ENCODE assay signal across 39 cellular contexts in the genomic region with DNA sequence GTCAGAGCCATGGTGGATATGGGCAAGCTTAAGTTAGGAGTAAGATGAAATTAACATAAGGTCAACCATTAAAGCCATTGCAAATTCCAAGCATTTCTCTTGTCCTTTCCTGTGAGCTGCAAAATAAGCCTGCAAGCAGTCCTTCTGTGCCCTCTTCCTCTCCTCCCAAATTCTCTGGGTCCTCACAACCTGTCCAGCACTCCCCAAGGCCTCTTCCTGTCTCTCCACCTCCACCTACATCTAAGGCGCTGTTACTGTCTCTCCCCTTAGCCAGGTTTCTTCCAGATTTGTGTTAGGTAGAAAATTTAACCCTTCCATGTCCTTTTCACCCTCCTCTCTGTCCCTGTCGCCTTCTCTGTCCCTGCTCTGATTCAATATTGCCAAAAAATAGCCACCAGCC. TPM values are rescaled to one million over a fixed set of nuclear protein-coding genes. Genes with fewer than 3 reads are reported as not detected.
"Had no signal": no experiment of that assay in that cellular context is flagged by ENCODE, and none has a peak within 500 bp of the region (broad histone marks: within the 10 kb centered on the region; RNA-seq: fewer than 3 reads in every experiment).

No MANE protein-coding gene starts in this region.

- H3K4me3 Mint-ChIP-seq: activated CD4-positive, alpha-beta memory T cell treated with anti-CD3 and anti-CD28 coated beads, Interleukin-2, amount 10 ng/mL, durations not matched to agents 7 days and 5 days; activated CD4-positive, alpha-beta T cell treated with anti-CD3 and anti-CD28 coated beads for 36 hours; activated CD4-positive, alpha-beta T cell treated with anti-CD3 and anti-CD28 coated beads, Interleukin-2, amount 10 ng/mL, durations not matched to agents 7 days and 5 days; activated CD8-positive, alpha-beta memory T cell treated with anti-CD3 and anti-CD28 coated beads, Interleukin-2, amount 10 ng/mL, durations not matched to agents 7 days and 5 days; activated CD8-positive, alpha-beta T cell treated with anti-CD3 and anti-CD28 coated beads, Interleukin-2, amount 10 ng/mL, durations not matched to agents 7 days and 5 days; activated naive CD4-positive, alpha-beta T cell treated with anti-CD3 and anti-CD28 coated beads, Interleukin-2, amount 10 ng/mL, durations not matched to agents 7 days and 5 days; activated naive CD4-positive, alpha-beta T cell treated with anti-CD3 and anti-CD28 coated beads, Interleukin-2, amount 50 U/mL, for 24 hours; activated naive CD8-positive, alpha-beta T cell; activated naive CD8-positive, alpha-beta T cell treated with anti-CD3 and anti-CD28 coated beads, Interleukin-2, amount 10 ng/mL, durations not matched to agents 7 days and 5 days; activated naive CD8-positive, alpha-beta T cell treated with anti-CD3 and anti-CD28 coated beads, Interleukin-2, amount 50 U/mL, for 24 hours; activated T-cell treated with anti-CD3 and anti-CD28 coated beads, Interleukin-2, amount 50 U/mL, for 24 hours; T-cell; T-helper 2 cell treated with Interferon-gamma antibody and Interleukin-4, amounts not matched to agents 5 μg/mL and 100 μg/mL, for 36 hours had no signal

- H3K27me3 ChIP-seq: ascending aorta, body of pancreas, brain microvascular endothelial cell had no signal

- DNase-seq: activated CD4-positive, alpha-beta memory T cell treated with anti-CD3 and anti-CD28 coated beads, Interleukin-2, amount 10 ng/mL, durations not matched to agents 7 days and 5 days; activated CD4-positive, alpha-beta T cell treated with anti-CD3 and anti-CD28 coated beads for 1 hour; activated CD4-positive, alpha-beta T cell treated with anti-CD3 and anti-CD28 coated beads for 36 hours; activated CD4-positive, alpha-beta T cell treated with anti-CD3 and anti-CD28 coated beads for 48 hours; activated CD4-positive, alpha-beta T cell treated with anti-CD3 and anti-CD28 coated beads, Interleukin-2, amount 10 ng/mL, durations not matched to agents 7 days and 5 days; activated CD4-positive, alpha-beta T cell treated with anti-CD3 and anti-CD28 coated beads, Interleukin-2, amount 50 U/mL, for 48 hours; activated CD4-positive, CD25-positive, alpha-beta regulatory T cell; activated CD8-positive, alpha-beta memory T cell treated with anti-CD3 and anti-CD28 coated beads for 24 hours; activated CD8-positive, alpha-beta memory T cell treated with anti-CD3 and anti-CD28 coated beads, Interleukin-2, amount 10 ng/mL, durations not matched to agents 7 days and 5 days; activated CD8-positive, alpha-beta memory T cell treated with anti-CD3 and anti-CD28 coated beads, Interleukin-2, amount 50 U/mL, for 48 hours; activated CD8-positive, alpha-beta T cell treated with anti-CD3 and anti-CD28 coated beads, Interleukin-2, amount 10 ng/mL, durations not matched to agents 7 days and 5 days; activated effector memory CD4-positive, alpha-beta T cell treated with Interleukin-2 at 50 U/mL for 16 hours; activated gamma-delta T cell; activated naive CD4-positive, alpha-beta T cell treated with anti-CD3 and anti-CD28 coated beads, Interleukin-2, amount 10 ng/mL, durations not matched to agents 7 days and 5 days; activated naive CD4-positive, alpha-beta T cell treated with Interleukin-2 at 50 U/mL for 16 hours; activated naive CD8-positive, alpha-beta T cell treated with anti-CD3 and anti-CD28 coated beads, Interleukin-2, amount 10 ng/mL, durations not matched to agents 7 days and 5 days; activated naive CD8-positive, alpha-beta T cell treated with anti-CD3 and anti-CD28 coated beads, Interleukin-2, amount 50 U/mL, for 24 hours; activated T-cell treated with anti-CD3 and anti-CD28 coated beads, Interleukin-2, amount 50 U/mL, for 24 hours; activated T-cell treated with anti-CD3 and anti-CD28 coated beads, Interleukin-2, amount 50 U/mL, for 48 hours; amygdala; anterior cingulate cortex; body of pancreas; brain microvascular endothelial cell; central memory CD4-positive, alpha-beta T cell; T-cell; T-helper 2 cell; T-helper 9 cell had no signal

- H3K9me3 ChIP-seq: ascending aorta, body of pancreas, breast epithelium had no signal

- H3K4me3 ChIP-seq: ascending aorta, body of pancreas, breast epithelium had no signal

- H3K9me3 Mint-ChIP-seq: activated naive CD4-positive, alpha-beta T cell treated with anti-CD3 and anti-CD28 coated beads, Interleukin-2, amount 50 U/mL, for 24 hours; activated naive CD8-positive, alpha-beta T cell treated with anti-CD3 and anti-CD28 coated beads, Interleukin-2, amount 50 U/mL, for 24 hours; activated T-cell treated with anti-CD3 and anti-CD28 coated beads, Interleukin-2, amount 50 U/mL, for 24 hours; activated T-helper 2 cell treated with anti-CD3 and anti-CD28 coated beads, Interferon-gamma antibody, Interleukin-2, Interleukin-4, amounts not matched to agents 10 μg/mL and 5 μg/mL and 100 μg/mL, durations not matched to agents 14 hours and 24 hours and 36 hours; T-cell had no signal

- H3K36me3 ChIP-seq: ascending aorta, brain microvascular endothelial cell, breast epithelium had no signal

- H3K27ac ChIP-seq: ascending aorta, body of pancreas, brain microvascular endothelial cell, breast epithelium had no signal

- H3K27ac Mint-ChIP-seq: activated CD4-positive, alpha-beta memory T cell treated with anti-CD3 and anti-CD28 coated beads, Interleukin-2, amount 10 ng/mL, durations not matched to agents 7 days and 5 days; activated CD4-positive, alpha-beta T cell treated with anti-CD3 and anti-CD28 coated beads for 36 hours; activated CD4-positive, alpha-beta T cell treated with anti-CD3 and anti-CD28 coated beads, Interleukin-2, amount 10 ng/mL, durations not matched to agents 7 days and 5 days; activated CD8-positive, alpha-beta memory T cell treated with anti-CD3 and anti-CD28 coated beads, Interleukin-2, amount 10 ng/mL, durations not matched to agents 7 days and 5 days; activated CD8-positive, alpha-beta T cell treated with anti-CD3 and anti-CD28 coated beads, Interleukin-2, amount 10 ng/mL, durations not matched to agents 7 days and 5 days; activated naive CD4-positive, alpha-beta T cell treated with anti-CD3 and anti-CD28 coated beads, Interleukin-2, amount 10 ng/mL, durations not matched to agents 7 days and 5 days; activated naive CD4-positive, alpha-beta T cell treated with anti-CD3 and anti-CD28 coated beads, Interleukin-2, amount 50 U/mL, for 24 hours; activated naive CD8-positive, alpha-beta T cell; activated naive CD8-positive, alpha-beta T cell treated with anti-CD3 and anti-CD28 coated beads, Interleukin-2, amount 10 ng/mL, durations not matched to agents 7 days and 5 days; activated naive CD8-positive, alpha-beta T cell treated with anti-CD3 and anti-CD28 coated beads, Interleukin-2, amount 50 U/mL, for 24 hours; activated T-cell treated with anti-CD3 and anti-CD28 coated beads, Interleukin-2, amount 50 U/mL, for 24 hours; activated T-helper 2 cell treated with anti-CD3 and anti-CD28 coated beads, Interferon-gamma antibody, Interleukin-2, Interleukin-4, amounts not matched to agents 10 μg/mL and 5 μg/mL and 100 μg/mL, durations not matched to agents 14 hours and 24 hours and 36 hours; T-helper 2 cell treated with Interferon-gamma antibody and Interleukin-4, amounts not matched to agents 5 μg/mL and 100 μg/mL, for 36 hours had no signal

- H3K27me3 Mint-ChIP-seq: activated CD4-positive, alpha-beta memory T cell treated with anti-CD3 and anti-CD28 coated beads, Interleukin-2, amount 10 ng/mL, durations not matched to agents 7 days and 5 days; activated CD4-positive, alpha-beta T cell treated with anti-CD3 and anti-CD28 coated beads for 36 hours; activated CD4-positive, alpha-beta T cell treated with anti-CD3 and anti-CD28 coated beads, Interleukin-2, amount 10 ng/mL, durations not matched to agents 7 days and 5 days; activated CD8-positive, alpha-beta memory T cell treated with anti-CD3 and anti-CD28 coated beads, Interleukin-2, amount 10 ng/mL, durations not matched to agents 7 days and 5 days; activated naive CD4-positive, alpha-beta T cell treated with anti-CD3 and anti-CD28 coated beads, Interleukin-2, amount 10 ng/mL, durations not matched to agents 7 days and 5 days; activated naive CD4-positive, alpha-beta T cell treated with anti-CD3 and anti-CD28 coated beads, Interleukin-2, amount 50 U/mL, for 24 hours; activated naive CD8-positive, alpha-beta T cell; activated naive CD8-positive, alpha-beta T cell treated with anti-CD3 and anti-CD28 coated beads, Interleukin-2, amount 10 ng/mL, durations not matched to agents 7 days and 5 days; activated naive CD8-positive, alpha-beta T cell treated with anti-CD3 and anti-CD28 coated beads, Interleukin-2, amount 50 U/mL, for 24 hours had no signal

- ATAC-seq: activated CD4-positive, alpha-beta T cell treated with anti-CD3 and anti-CD28 coated beads for 36 hours; activated CD4-positive, CD25-positive, alpha-beta regulatory T cell treated with anti-CD3 and anti-CD28 coated beads, Interleukin-2, amount 50 U/mL, for 24 hours; activated CD8-positive, alpha-beta memory T cell treated with anti-CD3 and anti-CD28 coated beads, Interleukin-2, amount 10 ng/mL, durations not matched to agents 7 days and 5 days; activated CD8-positive, alpha-beta T cell treated with anti-CD3 and anti-CD28 coated beads, Interleukin-2, amount 10 ng/mL, durations not matched to agents 7 days and 5 days; activated naive CD8-positive, alpha-beta T cell treated with anti-CD3 and anti-CD28 coated beads, Interleukin-2, amount 50 U/mL, for 24 hours; body of pancreas; T-cell had no signal

- FAIRE-seq: TTC549 had no signal

- H3K4me1 ChIP-seq: ascending aorta, breast epithelium had no signal

RNA-seq across cellular contexts. Expression of gene ETDC, which starts 22.2 kb away (rescaled TPM):
- total RNA-seq: activated CD4-positive, alpha-beta memory T cell treated with anti-CD3 and anti-CD28 coated beads, Interleukin-2, amount 10 ng/mL, durations not matched to agents 7 days and 5 days; activated CD4-positive, alpha-beta T cell treated with anti-CD3 and anti-CD28 coated beads for 36 hours; activated CD4-positive, alpha-beta T cell treated with anti-CD3 and anti-CD28 coated beads, Interleukin-2, amount 10 ng/mL, durations not matched to agents 7 days and 5 days; activated CD8-positive, alpha-beta memory T cell treated with anti-CD3 and anti-CD28 coated beads, Interleukin-2, amount 10 ng/mL, durations not matched to agents 7 days and 5 days; activated CD8-positive, alpha-beta T cell treated with anti-CD3 and anti-CD28 coated beads, Interleukin-2, amount 10 ng/mL, durations not matched to agents 7 days and 5 days; activated naive CD8-positive, alpha-beta T cell treated with anti-CD3 and anti-CD28 coated beads, Interleukin-2, amount 10 ng/mL, durations not matched to agents 7 days and 5 days; activated T-helper 2 cell treated with anti-CD3 and anti-CD28 coated beads, Interferon-gamma antibody, Interleukin-2, Interleukin-4, amounts not matched to agents 10 μg/mL and 5 μg/mL and 100 μg/mL, durations not matched to agents 14 hours and 24 hours and 36 hours; ascending aorta; body of pancreas; breast epithelium; cardiac septum; cerebellum; T-cell; T-helper 1 cell treated with Interleukin-12 subunit alpha and Interleukin-12 subunit beta and Interleukin-4 antibody, amounts not matched to agents 30 ng/mL and 1 ng/mL, for 36 hours had no signal
- polyA plus RNA-seq: adipose tissue had no signal
